In genomic region chr17:57312242-57312641, GRCh38 we compare ENCODE assay signal across 18 cellular contexts.
"Had no signal": no experiment of that assay in that cellular context is flagged by ENCODE, and none has a peak within 500 bp of the region (broad histone marks: within the 10 kb centered on the region; RNA-seq: fewer than 3 reads in every experiment).

No MANE protein-coding gene starts in this region.

- H3K4me3 ChIP-seq: ascending aorta, pancreas, stomach, thoracic aorta had no signal

- FAIRE-seq: colon, endothelial cell of umbilical vein, pancreas had no signal

- H3K27ac Mint-ChIP-seq: activated CD4-positive, alpha-beta T cell treated with anti-CD3 and anti-CD28 coated beads for 36 hours; activated CD8-positive, alpha-beta T cell treated with anti-CD3 and anti-CD28 coated beads for 36 hours; activated T-cell treated with anti-CD3 and anti-CD28 coated beads, Interleukin-2, amount 50 U/mL, for 72 hours had no signal

- H3K27ac ChIP-seq: ascending aorta, foreskin keratinocyte, pancreas, stomach, thoracic aorta, VCaP had no signal

- H3K4me3 Mint-ChIP-seq: activated CD4-positive, alpha-beta T cell treated with anti-CD3 and anti-CD28 coated beads for 36 hours; activated CD8-positive, alpha-beta T cell treated with anti-CD3 and anti-CD28 coated beads for 36 hours; activated T-cell treated with anti-CD3 and anti-CD28 coated beads, Interleukin-2, amount 50 U/mL, for 72 hours; nephron had no signal

- H3K27me3 ChIP-seq: ascending aorta, foreskin keratinocyte, pancreas, stomach had no signal

- H3K9me3 Mint-ChIP-seq: activated CD8-positive, alpha-beta T cell treated with anti-CD3 and anti-CD28 coated beads for 36 hours; activated T-cell treated with anti-CD3 and anti-CD28 coated beads, Interleukin-2, amount 50 U/mL, for 72 hours; nephron had no signal

- ATAC-seq: activated CD4-positive, alpha-beta T cell treated with anti-CD3 and anti-CD28 coated beads for 36 hours; activated CD8-positive, alpha-beta T cell treated with anti-CD3 and anti-CD28 coated beads for 36 hours; activated T-cell treated with anti-CD3 and anti-CD28 coated beads, Interleukin-2, amount 50 U/mL, for 72 hours; foreskin keratinocyte; pancreas had no signal

- H3K4me1 ChIP-seq: ascending aorta, pancreas had no signal

- H3K9me3 ChIP-seq: ascending aorta, pancreas, stomach, thoracic aorta had no signal

- H3K27me3 Mint-ChIP-seq: activated CD4-positive, alpha-beta T cell treated with anti-CD3 and anti-CD28 coated beads for 36 hours; activated CD8-positive, alpha-beta T cell treated with anti-CD3 and anti-CD28 coated beads for 36 hours had no signal

- DNase-seq: activated CD4-positive, alpha-beta T cell treated with anti-CD3 and anti-CD28 coated beads for 36 hours; activated CD8-positive, alpha-beta memory T cell treated with anti-CD3 and anti-CD28 coated beads, Interleukin-2, amount 50 U/mL, for 4 hours; activated CD8-positive, alpha-beta T cell treated with anti-CD3 and anti-CD28 coated beads for 36 hours; activated gamma-delta T cell treated with Interleukin-2 at 50 U/mL for 16 hours; activated T-cell treated with anti-CD3 and anti-CD28 coated beads, Interleukin-2, amount 50 U/mL, for 72 hours; head of caudate nucleus; stimulated activated CD4-positive, alpha-beta T cell treated with anti-CD3 and anti-CD28 coated beads, Interleukin-15, amount 100 ng/mL, for 24 hours; stimulated activated CD4-positive, alpha-beta T cell treated with anti-CD3 and anti-CD28 coated beads, Interleukin-4, amount 100 ng/mL, for 24 hours; T-helper 9 cell had no signal

- H3K36me3 ChIP-seq: ascending aorta, pancreas, thoracic aorta had no signal
